9 cellular contexts compared by ENCODE assay signal in genomic region chr12:123151679-123152454, GRCh38. TPM values are rescaled to one million over a fixed set of nuclear protein-coding genes. Genes with fewer than 3 reads are reported as not detected.
DNase-seq lines count a peak whose midpoint lies in the region; ATAC-seq and TF ChIP-seq lines count a peak whose summit lies in the region.
"Had no signal": no experiment of that assay in that cellular context is flagged by ENCODE, and none has a peak within 500 bp of the region (broad histone marks: within the 10 kb centered on the region; RNA-seq: fewer than 3 reads in every experiment).

No MANE protein-coding gene starts in this region.

- H2AK5ac ChIP-seq in neuronal stem cell (ENCODE audit: low read depth, low read length), result no peak overlapping the region

- peak overlapping the region; percentile 57 for H3K23ac ChIP-seq in neuronal stem cell (ENCODE audit: low read depth, low read length, poor library complexity)

- H3K4me2 ChIP-seq in neuronal stem cell (ENCODE audit: insufficient read depth, low read length, poor library complexity, severe bottlenecking), result peak overlapping the region; percentile 97

- no peak overlapping the region for H2BK120ac ChIP-seq in neuronal stem cell (ENCODE audit: low read depth, low read length)

- H3K14ac ChIP-seq in neuronal stem cell (ENCODE audit: low read length), result no peak overlapping the region

- no peak overlapping the region for H3K9ac ChIP-seq in neuronal stem cell (ENCODE audit: low read depth, low read length, poor library complexity)

- no peaks in the 10 kb centered on the region for H3K9me3 ChIP-seq in neuronal stem cell (replicated peaks in 1 of 2; ENCODE audit: control insufficient read depth in 2 of 2, insufficient read depth in 1 of 2, low read depth in 1 of 2, low read length in 2 of 2)
- H3K9me3 ChIP-seq: mucosa of descending colon had no signal

- H3K18ac ChIP-seq in neuronal stem cell (ENCODE audit: low read length), result peak overlapping the region; percentile 89

- intact Hi-C loops in Calu3 (cut with micrococcal nuclease; ENCODE audit: unreplicated experiment), result no loop called here

- TF ChIP-seq CTCF in Calu3 (IDR thresholded peaks at IDR 0.05; ENCODE audit: unreplicated experiment), result no peak

- H4K91ac ChIP-seq in neuronal stem cell (ENCODE audit: low read depth, low read length, poor library complexity), result no peak overlapping the region

- no peaks in the 10 kb centered on the region for H3K27me3 Mint-ChIP-seq in Calu3 (ENCODE audit: unreplicated experiment)
- H3K27me3 Mint-ChIP-seq in effector memory CD8-positive, alpha-beta T cell, result peaks cover 0 to 10% of the 10 kb centered on the region in 2 donors

- CTCF ChIA-PET in Calu3 (lab: Charles Lee), result interaction anchor here (1.4 kb wide), 1 partner anchor 109 kb away, joined by 5 read pairs; no protein-coding TSS in a partner anchor

- DNase-seq in Calu3 (no peak), NCI-H82 treated with DMSO at 0.1 percent for 48 hours (lab: John Stamatoyannopoulos, UW; ENCODE audit: unreplicated experiment) (peak; percentile 73), neuronal stem cell (ENCODE audit: low spot score) (no peak), NCI-H1436 (lab: John Stamatoyannopoulos, UW) (no peak), MV-4-11 (lab: John Stamatoyannopoulos, UW) (no peak), glomerular visceral epithelial cell (ENCODE audit: extremely low spot score) (no peak)
- DNase-seq in effector memory CD8-positive, alpha-beta T cell, result no peak

- peaks cover 21% of the 10 kb centered on the region for H3K36me3 Mint-ChIP-seq in Calu3 (ENCODE audit: insufficient read depth, unreplicated experiment)
- peaks cover 5% of the 10 kb centered on the region for H3K36me3 Mint-ChIP-seq in effector memory CD8-positive, alpha-beta T cell (ENCODE audit: insufficient read depth)

- no peak overlapping the region for H2BK12ac ChIP-seq in neuronal stem cell (ENCODE audit: low read length)

- no peak overlapping the region for H3K27ac Mint-ChIP-seq in Calu3 (ENCODE audit: unreplicated experiment)
- H3K27ac Mint-ChIP-seq in effector memory CD8-positive, alpha-beta T cell, result peak overlapping the region in 1 of 2 donors; percentile 44

- no TSS peak for BruUV-seq in Calu3 (replicated peaks; lab: Mats Ljungman, UMichigan)

- H3K27me3 ChIP-seq in neuronal stem cell (ENCODE audit: control insufficient read depth in 3 of 3, insufficient read depth in 3 of 3, low read depth in 1 of 3, low read length in 3 of 3), result peaks cover 0 to 20% (median 5%) of the 10 kb centered on the region in 3 experiments

- H3K4me1 ChIP-seq in neuronal stem cell (ENCODE audit: control insufficient read depth in 2 of 2, insufficient read depth in 1 of 2, low read depth in 1 of 2, low read length in 2 of 2), result peaks cover 6 to 14% of the 10 kb centered on the region in 2 donors

- H2BK15ac ChIP-seq in neuronal stem cell (ENCODE audit: low read length), result no peak overlapping the region

- no CpG with 5 or more reads among the region's 24 CpGs for WGBS in neuronal stem cell (ENCODE audit: extremely low coverage in 2 of 2, insufficient read length in 2 of 2, insufficient replicate concordance in 1 of 2), 2 donors

- no peaks in the 10 kb centered on the region for H3K79me1 ChIP-seq in neuronal stem cell (ENCODE audit: low read depth, low read length)

- H2BK5ac ChIP-seq in neuronal stem cell (ENCODE audit: low read length), result no peak overlapping the region

- H3K27ac ChIP-seq in neuronal stem cell (replicated peaks; ENCODE audit: low read length), result no peak overlapping the region

- H3K4me3 Mint-ChIP-seq in Calu3 (ENCODE audit: low read depth, unreplicated experiment), result peak overlapping the region; percentile 49
- peak overlapping the region; percentile 64 to 70 for H3K4me3 Mint-ChIP-seq in effector memory CD8-positive, alpha-beta T cell

- H4K8ac ChIP-seq in neuronal stem cell (ENCODE audit: low read depth, low read length), result no peak overlapping the region

- peaks cover 18% of the 10 kb centered on the region for H3K4me1 Mint-ChIP-seq in Calu3 (ENCODE audit: low read depth, unreplicated experiment)
- H3K4me1 Mint-ChIP-seq in effector memory CD8-positive, alpha-beta T cell (ENCODE audit: low read depth in 2 of 2), result peaks cover 16% of the 10 kb centered on the region in 2 donors

- peak overlapping the region; percentile 64 to 84 for H3K4me3 ChIP-seq in neuronal stem cell (ENCODE audit: low read length in 2 of 2)

- no peaks in the 10 kb centered on the region for H3K9me3 Mint-ChIP-seq in Calu3 (ENCODE audit: low read depth, unreplicated experiment)
- H3K9me3 Mint-ChIP-seq in effector memory CD8-positive, alpha-beta T cell, result no peaks in the 10 kb centered on the region

- ATAC-seq in effector memory CD8-positive, alpha-beta T cell (replicated peaks), result no peak
- ATAC-seq in GM19395 (IDR thresholded peaks at IDR 0.05; ENCODE audit: unreplicated experiment), result no peak

- no peak overlapping the region for H3K4ac ChIP-seq in neuronal stem cell (ENCODE audit: low read length)

- peak overlapping the region; percentile 99 for H2AFZ ChIP-seq in neuronal stem cell (ENCODE audit: low read length)

- peaks cover 2 to 32% of the 10 kb centered on the region in 2 donors for H3K36me3 ChIP-seq in neuronal stem cell (replicated peaks in 1 of 2; ENCODE audit: control insufficient read depth in 2 of 2, insufficient read depth in 2 of 2, low read length in 2 of 2)

RNA-seq across cellular contexts. Expression of gene PITPNM2, which starts 1.0 kb away (rescaled TPM):
- total RNA-seq in Calu3 (2022), result 7.8 and 8.4 TPM in 2 replicates
- 1.3 TPM for polyA plus RNA-seq in neuronal stem cell (2013, experiment 1 of 2)
- 1.3 TPM for polyA plus RNA-seq in neuronal stem cell (2013, experiment 2 of 2)
